In the genomic region with DNA sequence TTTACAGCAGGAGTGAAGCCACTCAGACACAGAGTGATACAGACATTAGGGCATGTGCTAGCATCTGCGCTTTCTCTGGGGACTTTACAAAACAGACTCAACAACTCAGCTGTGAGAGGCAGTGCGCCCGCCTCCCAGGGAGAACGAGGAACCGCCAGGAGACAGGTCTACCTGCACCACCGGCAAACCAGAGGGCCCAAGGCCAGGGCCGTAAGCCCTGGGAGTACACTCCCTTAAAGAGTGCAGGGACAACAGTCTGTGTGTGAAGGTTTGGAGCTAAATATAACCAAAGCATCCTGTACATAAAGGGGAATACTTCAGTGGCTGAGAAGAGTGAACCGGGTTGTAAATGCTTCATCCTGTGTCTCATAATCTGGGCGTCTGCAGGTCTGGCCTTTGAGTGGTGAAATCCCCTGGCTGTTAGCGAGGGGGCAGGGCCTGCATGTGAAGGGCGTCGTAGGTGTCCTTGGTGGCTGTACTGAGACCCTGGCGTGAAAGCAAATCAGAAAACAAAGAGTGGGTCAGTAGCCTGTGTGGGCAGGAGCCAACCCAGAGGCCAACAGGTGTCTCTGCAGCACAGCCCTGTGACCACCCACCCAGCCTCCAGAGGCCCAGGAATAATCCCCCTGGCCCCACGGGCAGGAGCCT, we compare ENCODE assay signal across 11 cellular contexts.
DNase-seq lines count a peak whose midpoint lies in the region; ATAC-seq and TF ChIP-seq lines count a peak whose summit lies in the region.
"Had no signal": no experiment of that assay in that cellular context is flagged by ENCODE, and none has a peak within 500 bp of the region (broad histone marks: within the 10 kb centered on the region; RNA-seq: fewer than 3 reads in every experiment).

No MANE protein-coding gene starts in this region.

- intact Hi-C loops in activated naive CD4-positive, alpha-beta T cell treated with anti-CD3 and anti-CD28 coated beads for 36 hours (cut with micrococcal nuclease) = loop anchor here (10.0 kb wide), 1 partner anchor 517 kb away; no protein-coding TSS in a partner anchor

- H3K4me1 Mint-ChIP-seq in activated naive CD4-positive, alpha-beta T cell treated with anti-CD3 and anti-CD28 coated beads for 36 hours (ENCODE audit: low read depth) = peaks cover 56% of the 10 kb centered on the region
- H3K4me1 Mint-ChIP-seq in activated naive CD8-positive, alpha-beta T cell treated with anti-CD3 and anti-CD28 coated beads for 36 hours = peaks cover 37% of the 10 kb centered on the region
- H3K4me1 Mint-ChIP-seq in progenitor cell of endocrine pancreas (ENCODE audit: low read depth) = no peaks in the 10 kb centered on the region

- no peaks in the 10 kb centered on the region for H3K27me3 Mint-ChIP-seq in activated naive CD4-positive, alpha-beta T cell treated with anti-CD3 and anti-CD28 coated beads for 36 hours (ENCODE audit: low read depth)
- no peaks in the 10 kb centered on the region for H3K27me3 Mint-ChIP-seq in activated naive CD8-positive, alpha-beta T cell treated with anti-CD3 and anti-CD28 coated beads for 36 hours
- peaks cover 9% of the 10 kb centered on the region for H3K27me3 Mint-ChIP-seq in progenitor cell of endocrine pancreas

- no peak for TF ChIP-seq CTCF in progenitor cell of endocrine pancreas (IDR thresholded peaks at IDR 0.05; ENCODE audit: unreplicated experiment)

- H3K27ac Mint-ChIP-seq in activated naive CD4-positive, alpha-beta T cell treated with anti-CD3 and anti-CD28 coated beads for 36 hours = peak overlapping the region; percentile 56
- H3K27ac Mint-ChIP-seq in activated naive CD8-positive, alpha-beta T cell treated with anti-CD3 and anti-CD28 coated beads for 36 hours = peak overlapping the region; percentile 76
- H3K27ac Mint-ChIP-seq in progenitor cell of endocrine pancreas = peak overlapping the region; percentile 17

- H3K4me3 Mint-ChIP-seq in activated naive CD4-positive, alpha-beta T cell treated with anti-CD3 and anti-CD28 coated beads for 36 hours = no peak overlapping the region
- peak overlapping the region; percentile 37 for H3K4me3 Mint-ChIP-seq in activated naive CD8-positive, alpha-beta T cell treated with anti-CD3 and anti-CD28 coated beads for 36 hours
- no peak overlapping the region for H3K4me3 Mint-ChIP-seq in progenitor cell of endocrine pancreas (ENCODE audit: low read depth)
- H3K4me3 Mint-ChIP-seq: activated T-cell treated with anti-CD3 and anti-CD28 coated beads, Interleukin-2, amount 50 U/mL, for 4 hours had no signal

- no peaks in the 10 kb centered on the region for H3K9me3 Mint-ChIP-seq in activated naive CD4-positive, alpha-beta T cell treated with anti-CD3 and anti-CD28 coated beads for 36 hours
- H3K9me3 Mint-ChIP-seq in activated naive CD8-positive, alpha-beta T cell treated with anti-CD3 and anti-CD28 coated beads for 36 hours = no peaks in the 10 kb centered on the region
- H3K9me3 Mint-ChIP-seq in progenitor cell of endocrine pancreas (ENCODE audit: low read depth) = peaks cover 5% of the 10 kb centered on the region
- H3K9me3 Mint-ChIP-seq: activated T-cell treated with anti-CD3 and anti-CD28 coated beads, Interleukin-2, amount 50 U/mL, for 4 hours had no signal

- DNase-seq in activated naive CD4-positive, alpha-beta T cell treated with anti-CD3 and anti-CD28 coated beads for 36 hours = no peak
- no peak for DNase-seq in activated naive CD4-positive, alpha-beta T cell treated with anti-CD3 and anti-CD28 coated beads, Interleukin-2, amount 50 U/mL, for 16 hours
- no peak for DNase-seq in activated naive CD8-positive, alpha-beta T cell treated with anti-CD3 and anti-CD28 coated beads for 36 hours
- DNase-seq in progenitor cell of endocrine pancreas (ENCODE audit: low spot score, unreplicated experiment) (no peak), UCSD-AML1 (lab: John Stamatoyannopoulos, UW; ENCODE audit: unreplicated experiment) (no peak), NCI-H1105 treated with DMSO at 0.1 percent for 48 hours (lab: John Stamatoyannopoulos, UW) (no peak)
- DNase-seq: activated T-cell treated with anti-CD3 and anti-CD28 coated beads, Interleukin-2, amount 50 U/mL, for 4 hours; NCI-H2081; occipital lobe had no signal

- CTCF ChIA-PET in activated naive CD4-positive, alpha-beta T cell treated with anti-CD3 and anti-CD28 coated beads for 36 hours (lab: Charles Lee) = interaction anchor here (1.0 to 3.9 kb wide), 4 partner anchors 9 to 109 kb away, joined by 3 to 17 read pairs (median 6); no protein-coding TSS in a partner anchor

- peaks cover 23% of the 10 kb centered on the region for H3K36me3 Mint-ChIP-seq in activated naive CD4-positive, alpha-beta T cell treated with anti-CD3 and anti-CD28 coated beads for 36 hours (ENCODE audit: low read depth)
- H3K36me3 Mint-ChIP-seq in activated naive CD8-positive, alpha-beta T cell treated with anti-CD3 and anti-CD28 coated beads for 36 hours = peaks cover 36% of the 10 kb centered on the region
- no peaks in the 10 kb centered on the region for H3K36me3 Mint-ChIP-seq in progenitor cell of endocrine pancreas (ENCODE audit: insufficient read depth)

- ATAC-seq in HG02759 (IDR thresholded peaks at IDR 0.05; ENCODE audit: unreplicated experiment) (peak; percentile 38), GM18517 (IDR thresholded peaks at IDR 0.05; ENCODE audit: unreplicated experiment) (no peak)

Comparison
In these comparisons a context has a peak if more than half of its experiments do, and no peak if none do; other contexts are left out.
1. H3K27ac Mint-ChIP-seq: peak in every context shown above with its lines; median percentile 76 in activated naive CD8-positive, alpha-beta T cell treated with anti-CD3 and anti-CD28 coated beads for 36 hours; 56 in activated naive CD4-positive, alpha-beta T cell treated with anti-CD3 and anti-CD28 coated beads for 36 hours; 17 in progenitor cell of endocrine pancreas.